ENCODE assay signal across 9 cellular contexts in the genomic region with DNA sequence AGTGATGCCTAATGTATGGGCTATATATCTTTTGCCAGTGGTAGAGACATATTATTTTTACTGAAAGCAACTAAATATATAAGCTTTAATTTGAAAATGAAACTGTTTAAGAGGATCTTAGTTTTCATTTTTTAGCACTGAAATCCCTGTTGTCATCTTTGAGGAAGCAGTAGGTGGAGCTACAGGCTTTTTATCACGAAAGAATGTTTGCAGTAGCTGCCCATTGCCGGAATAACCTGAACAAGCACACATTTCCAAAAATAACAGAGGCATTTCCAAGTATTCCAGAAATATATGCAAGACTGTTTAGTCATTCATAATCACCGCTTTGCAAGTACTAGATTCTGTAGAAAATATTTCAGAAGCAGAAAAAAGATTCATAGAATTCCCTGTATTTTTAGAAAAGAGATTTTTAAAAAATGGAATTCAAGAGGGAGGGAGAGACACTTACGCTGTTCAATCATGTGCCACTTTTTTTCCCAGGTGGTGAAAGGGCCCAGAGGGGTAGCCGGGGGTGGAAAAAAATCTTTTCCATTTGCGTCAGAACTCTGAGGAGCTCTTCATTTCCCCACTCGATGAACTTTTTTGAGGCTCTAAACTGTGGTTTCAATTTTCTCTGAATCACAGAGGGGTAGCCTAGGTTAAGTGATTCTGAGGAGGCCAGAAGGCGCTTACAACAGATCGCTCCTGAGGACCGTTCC.
DNase-seq lines count a peak whose midpoint lies in the region; ATAC-seq lines count a peak whose summit lies in the region.
"Had no signal": no experiment of that assay in that cellular context is flagged by ENCODE, and none has a peak within 500 bp of the region (broad histone marks: within the 10 kb centered on the region; RNA-seq: fewer than 3 reads in every experiment).

No MANE protein-coding gene starts in this region.

- no peak for ATAC-seq in stimulated activated memory B cell treated with anti-CD40 and anti-IgM and Interleukin-4, amounts not matched to agents 10 μg/mL and 1 μg/mL and 100 μg/mL, for 72 hours

- H3K4me1 Mint-ChIP-seq in activated naive CD8-positive, alpha-beta T cell treated with anti-CD3 and anti-CD28 coated beads for 36 hours: peaks cover 6% of the 10 kb centered on the region
- H3K4me1 Mint-ChIP-seq in stimulated activated memory B cell treated with anti-CD40 and anti-IgM and Interleukin-4, amounts not matched to agents 10 μg/mL and 1 μg/mL and 100 μg/mL, for 72 hours: no peaks in the 10 kb centered on the region
- H3K4me1 Mint-ChIP-seq: naive B cell had no signal

- H3K27ac Mint-ChIP-seq in activated naive CD8-positive, alpha-beta T cell treated with anti-CD3 and anti-CD28 coated beads for 36 hours: peak overlapping the region; percentile 44
- H3K27ac Mint-ChIP-seq in stimulated activated memory B cell treated with anti-CD40 and anti-IgM and Interleukin-4, amounts not matched to agents 10 μg/mL and 1 μg/mL and 100 μg/mL, for 72 hours: no peak overlapping the region

- peak overlapping the region; percentile 2 for H3K4me3 Mint-ChIP-seq in activated naive CD8-positive, alpha-beta T cell treated with anti-CD3 and anti-CD28 coated beads for 36 hours
- no peak overlapping the region for H3K4me3 Mint-ChIP-seq in stimulated activated memory B cell treated with anti-CD40 and anti-IgM and Interleukin-4, amounts not matched to agents 10 μg/mL and 1 μg/mL and 100 μg/mL, for 72 hours
- H3K4me3 Mint-ChIP-seq: naive B cell had no signal

- no peaks in the 10 kb centered on the region for H3K9me3 Mint-ChIP-seq in activated naive CD8-positive, alpha-beta T cell treated with anti-CD3 and anti-CD28 coated beads for 36 hours
- no peaks in the 10 kb centered on the region for H3K9me3 Mint-ChIP-seq in stimulated activated memory B cell treated with anti-CD40 and anti-IgM and Interleukin-4, amounts not matched to agents 10 μg/mL and 1 μg/mL and 100 μg/mL, for 72 hours

- no peaks in the 10 kb centered on the region for H3K36me3 Mint-ChIP-seq in activated naive CD8-positive, alpha-beta T cell treated with anti-CD3 and anti-CD28 coated beads for 36 hours
- no peaks in the 10 kb centered on the region for H3K36me3 Mint-ChIP-seq in stimulated activated memory B cell treated with anti-CD40 and anti-IgM and Interleukin-4, amounts not matched to agents 10 μg/mL and 1 μg/mL and 100 μg/mL, for 72 hours
- H3K36me3 Mint-ChIP-seq: naive B cell had no signal

- DNase-seq in EH (ENCODE audit: low read depth): peak; percentile 43
- DNase-seq in NCI-H1092 treated with DMSO at 0.1 percent for 48 hours (lab: John Stamatoyannopoulos, UW): peak; percentile 49
- no peak for DNase-seq in activated naive CD8-positive, alpha-beta T cell treated with anti-CD3 and anti-CD28 coated beads for 36 hours
- peak; percentile 87 for DNase-seq in iris pigment epithelial cell (ENCODE audit: low read depth)
- no peak for DNase-seq in effector CD4-positive, alpha-beta T cell
- no peak for DNase-seq in middle frontal gyrus (ENCODE audit: extremely low spot score, low spot score)
- no peak for DNase-seq in activated naive CD4-positive, alpha-beta T cell (lab: John Stamatoyannopoulos, UW)
- DNase-seq: naive B cell had no signal

- H3K27me3 Mint-ChIP-seq in activated naive CD8-positive, alpha-beta T cell treated with anti-CD3 and anti-CD28 coated beads for 36 hours: no peaks in the 10 kb centered on the region
- no peaks in the 10 kb centered on the region for H3K27me3 Mint-ChIP-seq in stimulated activated memory B cell treated with anti-CD40 and anti-IgM and Interleukin-4, amounts not matched to agents 10 μg/mL and 1 μg/mL and 100 μg/mL, for 72 hours

Comparison
In these comparisons a context has a peak if more than half of its experiments do, and no peak if none do; other contexts are left out.
1. DNase-seq: peak in EH (single experiment), NCI-H1092 treated with DMSO at 0.1 percent for 48 hours (single experiment) and iris pigment epithelial cell (single experiment); none in activated naive CD8-positive, alpha-beta T cell treated with anti-CD3 and anti-CD28 coated beads for 36 hours (single experiment), effector CD4-positive, alpha-beta T cell (single experiment), middle frontal gyrus (single experiment) and activated naive CD4-positive, alpha-beta T cell (0 of 4).